Comparison of ENCODE assay signal across 16 cellular contexts in genomic region chr6:150184850-150185480, GRCh38. TPM values are rescaled to one million over a fixed set of nuclear protein-coding genes. Genes with fewer than 3 reads are reported as not detected.
DNase-seq lines count a peak whose midpoint lies in the region; ATAC-seq, FAIRE-seq and TF ChIP-seq lines count a peak whose summit lies in the region.
"Had no signal": no experiment of that assay in that cellular context is flagged by ENCODE, and none has a peak within 500 bp of the region (broad histone marks: within the 10 kb centered on the region; RNA-seq: fewer than 3 reads in every experiment).

No MANE protein-coding gene starts in this region.

- H3K27me3 ChIP-seq in naive thymus-derived CD4-positive, alpha-beta T cell (ENCODE audit: control insufficient read depth in 2 of 2, insufficient read depth in 2 of 2, low read length in 2 of 2): no peaks in the 10 kb centered on the region

- peak overlapping the region; percentile 19 for H3K4me3 ChIP-seq in OCI-LY7 (ENCODE audit: low read depth, low read length, poor library complexity, severe bottlenecking)
- H3K4me3 ChIP-seq in naive thymus-derived CD4-positive, alpha-beta T cell (ENCODE audit: low read length): no peak overlapping the region

- POLR2A ChIA-PET in OCI-LY7 (lab: Charles Lee): interaction anchor here (0.5 to 2.2 kb wide), 11 partner anchors 10 to 673 kb away, joined by 3 to 10 read pairs (median 4); no protein-coding TSS in a partner anchor
- POLR2A ChIA-PET in naive thymus-derived CD4-positive, alpha-beta T cell (lab: Charles Lee): no interaction called here
- POLR2A ChIA-PET in activated CD8-positive, alpha-beta T cell treated with anti-CD3 and anti-CD28 coated beads for 36 hours (lab: Charles Lee): no interaction called here

- peak overlapping the region; percentile 91 for H2AFZ ChIP-seq in OCI-LY7 (ENCODE audit: low read length)

- peaks cover 5% of the 10 kb centered on the region; the same call in 1 of the 2 replicates for H3K9me3 ChIP-seq in OCI-LY7 (ENCODE audit: low read length)
- no peaks in the 10 kb centered on the region for H3K9me3 ChIP-seq in naive thymus-derived CD4-positive, alpha-beta T cell (ENCODE audit: control insufficient read depth in 2 of 3, low read length in 3 of 3)

- no peaks in the 10 kb centered on the region for H3K9me2 ChIP-seq in OCI-LY7 (ENCODE audit: insufficient read depth, low read length)

- CTCF ChIA-PET in OCI-LY7 (lab: Charles Lee; ENCODE audit: unreplicated experiment): interaction anchor here (1.2 kb wide), 1 partner anchor 12 kb away, joined by 3 read pairs; no protein-coding TSS in a partner anchor
- CTCF ChIA-PET in naive thymus-derived CD4-positive, alpha-beta T cell (lab: Charles Lee): no interaction called here
- CTCF ChIA-PET in activated CD8-positive, alpha-beta T cell treated with anti-CD3 and anti-CD28 coated beads for 36 hours (lab: Charles Lee): no interaction called here

- peaks cover 49% of the 10 kb centered on the region for H3K4me1 ChIP-seq in OCI-LY7 (ENCODE audit: insufficient read depth, low read length, poor library complexity, severe bottlenecking)
- no peaks in the 10 kb centered on the region for H3K4me1 ChIP-seq in naive thymus-derived CD4-positive, alpha-beta T cell (ENCODE audit: control insufficient read depth in 2 of 2, insufficient read depth in 2 of 2, low read length in 2 of 2)

- FAIRE-seq in frontal cortex (lab: Jason Lieb, UNC): no peak

- peak; percentile 53 for ATAC-seq in GM18505 (IDR thresholded peaks at IDR 0.05; ENCODE audit: unreplicated experiment)
- ATAC-seq in HG03097 (IDR thresholded peaks at IDR 0.05; ENCODE audit: low FRiP score, unreplicated experiment): peak; percentile 65
- ATAC-seq in naive thymus-derived CD4-positive, alpha-beta T cell: peak; percentile 20
- no peak for ATAC-seq in activated CD8-positive, alpha-beta T cell treated with anti-CD3 and anti-CD28 coated beads for 36 hours
- ATAC-seq in GM19395 (IDR thresholded peaks at IDR 0.05; ENCODE audit: unreplicated experiment): no peak
- ATAC-seq: activated CD8-positive, alpha-beta T cell treated with anti-CD3 and anti-CD28 coated beads, Interleukin-2, amount 10 ng/mL, durations not matched to agents 7 days and 5 days; activated T-cell treated with anti-CD3 and anti-CD28 coated beads, Interleukin-2, amount 50 U/mL, for 72 hours had no signal

- peak overlapping the region; percentile 56 for H3K27ac ChIP-seq in OCI-LY7 (ENCODE audit: low read depth, low read length, poor library complexity, severe bottlenecking)
- H3K27ac ChIP-seq in naive thymus-derived CD4-positive, alpha-beta T cell (ENCODE audit: low read depth, low read length): no peak overlapping the region
- H3K27ac ChIP-seq: WERI-Rb-1 had no signal

- no peaks in the 10 kb centered on the region for H3K79me2 ChIP-seq in OCI-LY7 (ENCODE audit: insufficient read depth, low read depth, low read length)

- intact Hi-C loops in OCI-LY7 (cut with micrococcal nuclease; ENCODE audit: unreplicated experiment): loop anchor here (1.0 to 5.0 kb wide), 3 partner anchors 17 to 90 kb away; partner anchors contain the start of gene PPP1R14C
- intact Hi-C loops in naive thymus-derived CD4-positive, alpha-beta T cell (cut with micrococcal nuclease): no loop called here
- intact Hi-C loops in activated CD8-positive, alpha-beta T cell treated with anti-CD3 and anti-CD28 coated beads for 36 hours (cut with micrococcal nuclease): no loop called here

- no peaks in the 10 kb centered on the region; the same call in 1 of the 2 replicates for H3K36me3 ChIP-seq in OCI-LY7 (ENCODE audit: insufficient read depth, low read length)
- no peaks in the 10 kb centered on the region for H3K36me3 ChIP-seq in naive thymus-derived CD4-positive, alpha-beta T cell (ENCODE audit: control insufficient read depth in 2 of 3, insufficient read depth in 3 of 3, low read length in 3 of 3)
- H3K36me3 ChIP-seq: WERI-Rb-1 had no signal

- H3K4me2 ChIP-seq in OCI-LY7 (ENCODE audit: low read length): peak overlapping the region; percentile 61

- no peaks in the 10 kb centered on the region for H3K36me3 Mint-ChIP-seq in naive thymus-derived CD4-positive, alpha-beta T cell
- H3K36me3 Mint-ChIP-seq in activated CD8-positive, alpha-beta T cell treated with anti-CD3 and anti-CD28 coated beads for 36 hours (ENCODE audit: low read depth): no peaks in the 10 kb centered on the region

- H3K4me3 Mint-ChIP-seq in naive thymus-derived CD4-positive, alpha-beta T cell: no peak overlapping the region
- H3K4me3 Mint-ChIP-seq in activated CD8-positive, alpha-beta T cell treated with anti-CD3 and anti-CD28 coated beads for 36 hours: no peak overlapping the region
- H3K4me3 Mint-ChIP-seq: activated CD8-positive, alpha-beta T cell treated with anti-CD3 and anti-CD28 coated beads, Interleukin-2, amount 10 ng/mL, durations not matched to agents 7 days and 5 days; activated T-cell treated with anti-CD3 and anti-CD28 coated beads, Interleukin-2, amount 50 U/mL, for 72 hours had no signal

- peak; percentile 57 for DNase-seq in OCI-LY7 (ENCODE audit: low spot score)
- no peak for DNase-seq in naive thymus-derived CD4-positive, alpha-beta T cell
- no peak for DNase-seq in T-helper 9 cell
- no peak for DNase-seq in frontal cortex (ENCODE audit: low spot score in 2 of 2)
- no peak for DNase-seq in activated CD8-positive, alpha-beta T cell treated with anti-CD3 and anti-CD28 coated beads for 36 hours
- DNase-seq: activated CD8-positive, alpha-beta T cell treated with anti-CD3 and anti-CD28 coated beads, Interleukin-2, amount 10 ng/mL, durations not matched to agents 7 days and 5 days; activated T-cell treated with anti-CD3 and anti-CD28 coated beads, Interleukin-2, amount 50 U/mL, for 72 hours; GOT3; IMR-90; NCI-H1417; posterior cingulate gyrus; stimulated activated CD4-positive, alpha-beta T cell treated with anti-CD3 and anti-CD28 coated beads, Interleukin-4, amount 100 ng/mL, for 4 hours; WERI-Rb-1 had no signal

- no peak for TF ChIP-seq POLR2A in GM18505 (IDR thresholded peaks at IDR 0.05; ENCODE audit: borderline replicate concordance, extremely low read depth, insufficient read depth, insufficient read length)

- peaks cover 0 to 6% (median 0%) of the 10 kb centered on the region in 7 donors for H3K4me1 Mint-ChIP-seq in naive thymus-derived CD4-positive, alpha-beta T cell
- no peaks in the 10 kb centered on the region for H3K4me1 Mint-ChIP-seq in activated CD8-positive, alpha-beta T cell treated with anti-CD3 and anti-CD28 coated beads for 36 hours (ENCODE audit: low read depth)

- H3K27me3 Mint-ChIP-seq in naive thymus-derived CD4-positive, alpha-beta T cell: peaks cover 0 to 14% (median 4%) of the 10 kb centered on the region in 5 donors
- peaks cover 6% of the 10 kb centered on the region for H3K27me3 Mint-ChIP-seq in activated CD8-positive, alpha-beta T cell treated with anti-CD3 and anti-CD28 coated beads for 36 hours

- H3K27ac Mint-ChIP-seq in naive thymus-derived CD4-positive, alpha-beta T cell: no peak overlapping the region
- H3K27ac Mint-ChIP-seq in activated CD8-positive, alpha-beta T cell treated with anti-CD3 and anti-CD28 coated beads for 36 hours: no peak overlapping the region
- H3K27ac Mint-ChIP-seq: activated CD8-positive, alpha-beta T cell treated with anti-CD3 and anti-CD28 coated beads, Interleukin-2, amount 10 ng/mL, durations not matched to agents 7 days and 5 days; activated T-cell treated with anti-CD3 and anti-CD28 coated beads, Interleukin-2, amount 50 U/mL, for 72 hours had no signal

- BruUV-seq in OCI-LY7 (replicated peaks; lab: Mats Ljungman, UMichigan): no TSS peak

- peaks cover 0 to 4% (median 0%) of the 10 kb centered on the region in 11 donors for H3K9me3 Mint-ChIP-seq in naive thymus-derived CD4-positive, alpha-beta T cell
- no peaks in the 10 kb centered on the region for H3K9me3 Mint-ChIP-seq in activated CD8-positive, alpha-beta T cell treated with anti-CD3 and anti-CD28 coated beads for 36 hours

- TF ChIP-seq CTCF in OCI-LY7 (conservative IDR thresholded peaks at IDR 0.05; ENCODE audit: low read length): no peak
- no peak for TF ChIP-seq CTCF in activated CD8-positive, alpha-beta T cell treated with anti-CD3 and anti-CD28 coated beads for 36 hours (IDR thresholded peaks at IDR 0.05)

- H4K20me1 ChIP-seq in OCI-LY7 (ENCODE audit: insufficient read depth, low read length): no peaks in the 10 kb centered on the region

RNA-seq across cellular contexts. Expression of gene PPP1R14C, which starts 42.1 kb away (rescaled TPM):
- total RNA-seq in OCI-LY7 (2014; rRNA removed; shearing (Covaris generic)): not detected in 2 replicates
- total RNA-seq in OCI-LY7 (2022) (1.3 and 1.8 TPM in 2 replicates), frontal cortex (59.1 TPM)
- total RNA-seq in naive thymus-derived CD4-positive, alpha-beta T cell: not detected
- not detected for polyA plus RNA-seq in naive thymus-derived CD4-positive, alpha-beta T cell
- total RNA-seq in activated CD8-positive, alpha-beta T cell treated with anti-CD3 and anti-CD28 coated beads for 36 hours: under 1 TPM; 0.65 to 0.86 TPM
- total RNA-seq: activated CD8-positive, alpha-beta T cell treated with anti-CD3 and anti-CD28 coated beads, Interleukin-2, amount 10 ng/mL, durations not matched to agents 7 days and 5 days; IMR-90 had no signal
- polyA plus RNA-seq: IMR-90 had no signal

Comparison
In these comparisons a context has a peak if more than half of its experiments do, and no peak if none do; other contexts are left out.
1. ATAC-seq: peak in GM18505 (single experiment), HG03097 (single experiment) and naive thymus-derived CD4-positive, alpha-beta T cell (single experiment); none in activated CD8-positive, alpha-beta T cell treated with anti-CD3 and anti-CD28 coated beads for 36 hours (single experiment) and GM19395 (single experiment).
2. RNA of gene PPP1R14C, which starts 42.1 kb away (total RNA-seq): 59.1 TPM in frontal cortex (single experiment); 1.3 to 1.8 TPM in OCI-LY7, 0.65 to 0.86 TPM in activated CD8-positive, alpha-beta T cell treated with anti-CD3 and anti-CD28 coated beads for 36 hours and not detected in naive thymus-derived CD4-positive, alpha-beta T cell; every median in the first group is over 10 times any median in the second.